ENCODE assay signal across 13 cellular contexts in the genomic region with DNA sequence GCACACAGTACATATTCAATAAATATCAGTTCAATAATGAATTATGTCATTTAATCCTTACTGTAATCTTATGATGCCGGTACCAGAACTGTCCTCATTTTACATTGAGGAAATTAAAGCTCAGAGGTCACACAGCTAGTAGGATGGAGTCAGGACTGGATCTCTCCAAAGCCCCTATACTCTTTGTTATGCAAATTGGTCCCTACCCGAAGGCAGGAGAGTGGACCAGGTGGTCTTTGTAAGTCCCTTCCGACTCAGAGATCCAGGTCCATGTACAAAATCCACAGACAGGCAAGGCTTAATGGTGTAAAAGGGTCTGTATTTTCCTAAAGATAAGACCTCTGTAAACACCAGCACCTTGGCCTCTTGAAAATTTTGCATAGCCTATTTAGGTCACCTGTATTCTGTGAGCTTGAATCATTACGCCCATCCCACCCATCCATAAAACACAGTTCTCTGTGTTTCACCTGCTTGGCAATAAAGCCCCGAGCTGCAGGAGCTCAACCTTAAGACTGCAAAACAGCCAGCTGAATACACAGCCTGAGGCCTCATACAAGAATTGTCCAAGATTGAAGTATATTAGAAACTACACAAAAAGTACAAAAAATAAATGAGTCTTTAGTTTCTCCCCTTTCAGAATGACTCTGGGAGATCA. TPM values are rescaled to one million over a fixed set of nuclear protein-coding genes. Genes with fewer than 3 reads are reported as not detected.
DNase-seq lines count a peak whose midpoint lies in the region; ATAC-seq, FAIRE-seq and TF ChIP-seq lines count a peak whose summit lies in the region.
"Had no signal": no experiment of that assay in that cellular context is flagged by ENCODE, and none has a peak within 500 bp of the region (broad histone marks: within the 10 kb centered on the region; RNA-seq: fewer than 3 reads in every experiment).

No MANE protein-coding gene starts in this region.

- FAIRE-seq in A549 (lab: Jason Lieb, UNC): no peak
- FAIRE-seq: endometrium had no signal

- DNase-seq in A549 (ENCODE audit: low read depth in 1 of 2, low spot score in 1 of 2) (no peak), NCI-H1092 (lab: John Stamatoyannopoulos, UW) (peak; percentile 44), brain microvascular endothelial cell (no peak), neural progenitor cell (ENCODE audit: low spot score) (peak; percentile 40), spleen (no peak), CD1c-positive myeloid dendritic cell (ENCODE audit: extremely low spot score) (no peak)
- no peak for DNase-seq in CD4-positive, alpha-beta memory T cell
- DNase-seq in activated CD4-positive, alpha-beta T cell treated with anti-CD3 and anti-CD28 coated beads, Interleukin-2, amount 50 U/mL, for 1 hour: no peak
- DNase-seq: BE2C; stimulated activated CD4-positive, alpha-beta T cell treated with anti-CD3 and anti-CD28 coated beads, Interleukin-2, amount 100 ng/mL, for 24 hours; stimulated activated naive CD4-positive, alpha-beta T cell treated with Interleukin-2 at 50 U/mL for 16 hours had no signal

- TF ChIP-seq CTCF in A549 (IDR thresholded peaks at IDR 0.05) (no peak), brain microvascular endothelial cell (IDR thresholded peaks at IDR 0.05; ENCODE audit: low read depth, low read length, missing control alignments) (no peak), neural progenitor cell (IDR thresholded peaks at IDR 0.05) (no peak), spleen (IDR thresholded peaks at IDR 0.05 in 8 of 11, conservative IDR thresholded peaks at IDR 0.05 in 3 of 11) (no peak)

- CTCF ChIA-PET in A549 (lab: Yijun Ruan, JAX): interaction anchor here (1.0 to 7.4 kb wide), 8 partner anchors 18 to 164 kb away, joined by 3 to 65 read pairs (median 5); a partner anchor contains a TSS
- CTCF ChIA-PET in CD4-positive, alpha-beta memory T cell (lab: Charles Lee; ENCODE audit: partially characterized antibody): no interaction called here

- H3K79me2 ChIP-seq in neural progenitor cell (ENCODE audit: low read depth): no peaks in the 10 kb centered on the region

- ATAC-seq in A549: no peak; a peak in 2 of 6 replicates

- H3K27ac Mint-ChIP-seq in neural progenitor cell: peak overlapping the region; percentile 44
- H3K27ac Mint-ChIP-seq in CD4-positive, alpha-beta memory T cell: no peak overlapping the region

- H3K4me3 Mint-ChIP-seq in neural progenitor cell: no peak overlapping the region
- no peak overlapping the region for H3K4me3 Mint-ChIP-seq in CD4-positive, alpha-beta memory T cell
- H3K4me3 Mint-ChIP-seq: nephron had no signal

- TF ChIP-seq EP300 in A549 (IDR thresholded peaks at IDR 0.05): no peak

- H4K20me1 ChIP-seq in neural progenitor cell (ENCODE audit: low read depth): no peaks in the 10 kb centered on the region

- TF ChIP-seq POLR2A in A549 (IDR thresholded peaks at IDR 0.05; ENCODE audit: low read length): no peak
- no peak for TF ChIP-seq POLR2A in spleen (IDR thresholded peaks at IDR 0.05)

- H2AFZ ChIP-seq in neural progenitor cell (replicated peaks): no peak overlapping the region

- H3K9ac ChIP-seq in neural progenitor cell: no peak overlapping the region

- H3K36me3 ChIP-seq in brain microvascular endothelial cell (replicated peaks): no peaks in the 10 kb centered on the region
- H3K36me3 ChIP-seq in neural progenitor cell: no peaks in the 10 kb centered on the region
- no peaks in the 10 kb centered on the region for H3K36me3 ChIP-seq in CD4-positive, alpha-beta memory T cell (ENCODE audit: insufficient read depth, low read length)
- H3K36me3 ChIP-seq in spleen: no peaks in the 10 kb centered on the region

- TF ChIP-seq RAD21 in A549 (conservative IDR thresholded peaks at IDR 0.05 in 1 of 2, IDR thresholded peaks at IDR 0.05 in 1 of 2): no peak

- POLR2A ChIA-PET in A549 (lab: Yijun Ruan, JAX): interaction anchor here (1.6 to 2.0 kb wide), 2 partner anchors 11 to 18 kb away, joined by 6 to 19 read pairs; no protein-coding TSS in a partner anchor
- POLR2A ChIA-PET in CD4-positive, alpha-beta memory T cell (lab: Charles Lee; ENCODE audit: partially characterized antibody): no interaction called here

- H3K36me3 Mint-ChIP-seq in neural progenitor cell: peaks cover 15% of the 10 kb centered on the region
- no peaks in the 10 kb centered on the region for H3K36me3 Mint-ChIP-seq in CD4-positive, alpha-beta memory T cell

- intact Hi-C loops in CD4-positive, alpha-beta memory T cell (cut with micrococcal nuclease): no loop called here
- intact Hi-C loops in spleen (cut with DNase I; ENCODE audit: low total_unique reads): no loop called here

- in situ Hi-C loops in brain microvascular endothelial cell (cut with HindIII; ENCODE audit: low pct_ligation_motif_present, low sequenced_read_pairs): no loop called here

- H3K4me3 ChIP-seq in A549 (no peak overlapping the region), brain microvascular endothelial cell (ENCODE audit: low read depth, low read length) (no peak overlapping the region), neural progenitor cell (no peak overlapping the region), spleen (no peak overlapping the region)
- H3K4me3 ChIP-seq in CD4-positive, alpha-beta memory T cell (ENCODE audit: low read length in 2 of 2): no peak overlapping the region

- H3K4me1 ChIP-seq in A549 (peaks cover 48% of the 10 kb centered on the region), neural progenitor cell (peaks cover 57% of the 10 kb centered on the region), spleen (peaks cover 0 to 13% (median 1%) of the 10 kb centered on the region in 6 donors)
- H3K4me1 ChIP-seq in CD4-positive, alpha-beta memory T cell (ENCODE audit: insufficient read depth, low read length): no peaks in the 10 kb centered on the region

- peak overlapping the region; percentile 76 to 85 for H3K27ac ChIP-seq in A549
- peak overlapping the region; percentile 88 for H3K27ac ChIP-seq in brain microvascular endothelial cell
- H3K27ac ChIP-seq in neural progenitor cell: no peak overlapping the region
- no peak overlapping the region for H3K27ac ChIP-seq in CD4-positive, alpha-beta memory T cell (ENCODE audit: low read depth, low read length)
- peak overlapping the region in 1 of 8 donors; percentile 32 for H3K27ac ChIP-seq in spleen

- H3K4me1 Mint-ChIP-seq in neural progenitor cell: peaks cover 54% of the 10 kb centered on the region
- no peaks in the 10 kb centered on the region for H3K4me1 Mint-ChIP-seq in CD4-positive, alpha-beta memory T cell

- H3K27me3 ChIP-seq in brain microvascular endothelial cell (replicated peaks) (no peaks in the 10 kb centered on the region), neural progenitor cell (no peaks in the 10 kb centered on the region), spleen (replicated peaks in 1 of 7) (no peaks in the 10 kb centered on the region)
- no peaks in the 10 kb centered on the region for H3K27me3 ChIP-seq in CD4-positive, alpha-beta memory T cell (ENCODE audit: insufficient read depth, low read length)
- H3K27me3 ChIP-seq: BE2C had no signal

- peaks cover 20% of the 10 kb centered on the region for H3F3A ChIP-seq in neural progenitor cell (ENCODE audit: low read depth)

- 72% methylated on average over 5 of the region's 5 CpGs for WGBS in A549 (ENCODE audit: missing lambda C conversion rate)
- 90 to 97% (median 91%) methylated on average over 5 of the region's 5 CpGs for WGBS in spleen, 5 donors

- H3K9me3 Mint-ChIP-seq in neural progenitor cell: no peaks in the 10 kb centered on the region
- no peaks in the 10 kb centered on the region for H3K9me3 Mint-ChIP-seq in CD4-positive, alpha-beta memory T cell
- H3K9me3 Mint-ChIP-seq: nephron had no signal

- H3K4me2 ChIP-seq in A549 (peak overlapping the region; percentile 70), neural progenitor cell (no peak overlapping the region)

- H3K27me3 Mint-ChIP-seq in neural progenitor cell (ENCODE audit: insufficient read depth, low read depth): peaks cover 5% of the 10 kb centered on the region
- no peaks in the 10 kb centered on the region for H3K27me3 Mint-ChIP-seq in CD4-positive, alpha-beta memory T cell

- no peaks in the 10 kb centered on the region for H3K9me3 ChIP-seq in A549
- no peaks in the 10 kb centered on the region for H3K9me3 ChIP-seq in neural progenitor cell (ENCODE audit: low read depth)
- no peaks in the 10 kb centered on the region for H3K9me3 ChIP-seq in CD4-positive, alpha-beta memory T cell (ENCODE audit: control insufficient read depth in 1 of 2, low read length in 2 of 2)
- no peaks in the 10 kb centered on the region for H3K9me3 ChIP-seq in spleen
- H3K9me3 ChIP-seq: BE2C had no signal

TF ChIP-seq in A549, 52 proteins besides CTCF, POLR2A, EP300 and RAD21 (continues in another document):
- no peak for TF ChIP-seq KDM5A (IDR thresholded peaks at IDR 0.05)

RNA-seq across cellular contexts. Expression of a gene that starts 41.7 kb away (rescaled TPM):
- polyA plus RNA-seq in A549 (2011; rRNA removed): 0.87 and 1.9 TPM in 2 replicates
- polyA plus RNA-seq in A549 (2012; cell fraction: cytosol; rRNA removed): 0.28 and 0.31 TPM in 2 replicates
- 1.0 and 1.2 TPM in 2 replicates for polyA plus RNA-seq in A549 (2012; cell fraction: nucleus; rRNA removed)
- 0.36 to 0.62 TPM (median 0.45 TPM) in 3 replicates for polyA plus RNA-seq in A549 (2017; fragmentation: RNase III; extraction: RNeasy Plus Mini Kit Qiagen cat#74134 plus additional on column Dnase treatment)
- 4.7 and 5.2 TPM in 2 replicates for polyA minus RNA-seq in A549 (2011; rRNA and poly(A)+ RNA removed)
- total RNA-seq in neural progenitor cell (ENCODE audit: low replicate concordance): 1.7 and 2.3 TPM in 2 replicates
- total RNA-seq in CD4-positive, alpha-beta memory T cell: 1 to 10 TPM; 3.5 to 4.0 TPM
- polyA plus RNA-seq in CD4-positive, alpha-beta memory T cell: under 1 TPM; 0.10 to 0.11 TPM
- total RNA-seq in spleen: 10 to 100 TPM in 3 of 7 donors, 1 to 10 TPM in 4; 6.7 to 16.9 (median 8.2) TPM
- polyA plus RNA-seq in spleen: 1 to 10 TPM in 2 of 3 donors, under 1 TPM in 1; 0.93 to 2.1 (median 1.3) TPM

Comparison
In these comparisons a context has a peak if more than half of its experiments do, and no peak if none do; other contexts are left out.
1. DNase-seq: peak in NCI-H1092 (single experiment) and neural progenitor cell (single experiment); none in A549 (0 of 2), brain microvascular endothelial cell (single experiment), CD4-positive, alpha-beta memory T cell (0 of 5), activated CD4-positive, alpha-beta T cell treated with anti-CD3 and anti-CD28 coated beads, Interleukin-2, amount 50 U/mL, for 1 hour (single experiment), spleen (single experiment) and CD1c-positive myeloid dendritic cell (single experiment).
2. H3K27ac ChIP-seq: peak in A549 (2 of 2) and brain microvascular endothelial cell (single experiment); none in neural progenitor cell (single experiment) and CD4-positive, alpha-beta memory T cell (single experiment).